In the genomic region with DNA sequence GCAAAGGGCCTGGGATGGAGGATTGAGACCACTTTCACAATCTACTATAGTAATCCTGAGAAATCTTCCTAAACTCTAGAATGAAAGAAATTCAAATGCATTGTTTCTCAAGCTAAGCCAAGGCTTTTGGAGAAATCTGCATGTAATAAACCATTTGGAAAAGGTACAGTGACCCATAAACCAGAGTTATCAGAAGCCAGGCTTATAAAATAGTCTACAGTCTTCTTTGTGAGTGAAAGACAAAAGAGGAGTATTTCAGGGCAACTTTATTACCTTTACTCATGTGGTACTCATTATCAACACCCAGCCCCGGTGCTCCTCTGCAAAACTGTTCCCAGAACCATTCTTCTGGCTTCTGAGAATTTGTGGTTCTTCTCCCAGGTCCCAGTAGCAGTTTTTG, we compare ENCODE assay signal across 28 cellular contexts.
A peak's percentile ranks its signal among the peaks of the same experiment; 100 is the strongest.
DNase-seq lines count a peak whose midpoint lies in the region; ATAC-seq and TF ChIP-seq lines count a peak whose summit lies in the region.
"Had no signal": no experiment of that assay in that cellular context is flagged by ENCODE, and none has a peak within 500 bp of the region (broad histone marks: within the 10 kb centered on the region; RNA-seq: fewer than 3 reads in every experiment).

No MANE protein-coding gene starts in this region.

- H3K27me3 Mint-ChIP-seq in HFFc6 (ENCODE audit: insufficient read depth) (no peaks in the 10 kb centered on the region), T-helper 17 cell (no peaks in the 10 kb centered on the region)
- H3K27me3 Mint-ChIP-seq: activated B cell treated with CpG ODN at 0.5 μM for 24 hours; activated naive CD8-positive, alpha-beta T cell treated with anti-CD3 and anti-CD28 coated beads, Interleukin-2, amount 10 ng/mL, durations not matched to agents 7 days and 5 days had no signal

- H3K4me3 Mint-ChIP-seq in HFFc6 (peak overlapping the region; percentile 51), T-helper 17 cell (no peak overlapping the region)
- H3K4me3 Mint-ChIP-seq: activated B cell treated with CpG ODN at 0.5 μM for 24 hours; activated naive CD8-positive, alpha-beta T cell treated with anti-CD3 and anti-CD28 coated beads, Interleukin-2, amount 10 ng/mL, durations not matched to agents 7 days and 5 days; immature natural killer cell; natural killer cell had no signal

- no peaks in the 10 kb centered on the region for H3K27me3 ChIP-seq in skeletal muscle satellite cell (ENCODE audit: control insufficient read depth, insufficient read depth, low read length)
- H3K27me3 ChIP-seq: left lung, pancreas, right atrium auricular region had no signal

- H3K9me3 ChIP-seq in T-helper 17 cell (ENCODE audit: control insufficient read depth, low read length, poor library complexity, severe bottlenecking) (no peaks in the 10 kb centered on the region), skeletal muscle satellite cell (replicated peaks; ENCODE audit: low read length) (no peaks in the 10 kb centered on the region)
- H3K9me3 ChIP-seq: left lung, pancreas, right atrium auricular region had no signal

- peak overlapping the region; percentile 88 for H3K27ac Mint-ChIP-seq in HFFc6
- peak overlapping the region; percentile 47 for H3K27ac Mint-ChIP-seq in T-helper 17 cell
- H3K27ac Mint-ChIP-seq: activated B cell treated with CpG ODN at 0.5 μM for 24 hours; activated naive CD8-positive, alpha-beta T cell treated with anti-CD3 and anti-CD28 coated beads, Interleukin-2, amount 10 ng/mL, durations not matched to agents 7 days and 5 days had no signal

- peaks cover 11% of the 10 kb centered on the region for H3K36me3 Mint-ChIP-seq in HFFc6 (ENCODE audit: low read depth)
- H3K36me3 Mint-ChIP-seq in T-helper 17 cell (ENCODE audit: low read depth): no peaks in the 10 kb centered on the region
- H3K36me3 Mint-ChIP-seq: immature natural killer cell, natural killer cell had no signal

- ATAC-seq in T-helper 17 cell (no peak), GM21825 (IDR thresholded peaks at IDR 0.05; ENCODE audit: unreplicated experiment) (no peak)
- ATAC-seq: natural killer cell had no signal

- no peaks in the 10 kb centered on the region for H3K36me3 ChIP-seq in skeletal muscle satellite cell (ENCODE audit: insufficient read depth, low read length)
- H3K36me3 ChIP-seq: left lung, pancreas, right atrium auricular region had no signal

- H3K4me3 ChIP-seq in fibroblast of the aortic adventitia (ENCODE audit: low read depth, low read length) (peak overlapping the region; percentile 22), skeletal muscle satellite cell (ENCODE audit: low read length) (no peak overlapping the region)
- H3K4me3 ChIP-seq: left lung, pancreas, right atrium auricular region, SK-N-MC had no signal

- peak overlapping the region; percentile 13 for H3K4me2 ChIP-seq in skeletal muscle satellite cell (ENCODE audit: low read length)

- no peak overlapping the region for H3K9ac ChIP-seq in skeletal muscle satellite cell (ENCODE audit: low read depth, low read length)

- peaks cover 31% of the 10 kb centered on the region for H3K4me1 ChIP-seq in skeletal muscle satellite cell (ENCODE audit: control insufficient read depth, insufficient read depth, low read length)

- no peaks in the 10 kb centered on the region for H3K9me3 Mint-ChIP-seq in HFFc6
- H3K9me3 Mint-ChIP-seq: activated B cell treated with CpG ODN at 0.5 μM for 24 hours, immature natural killer cell, natural killer cell had no signal

- peaks cover 71% of the 10 kb centered on the region for H3K4me1 Mint-ChIP-seq in HFFc6 (ENCODE audit: low read depth)
- peaks cover 28% of the 10 kb centered on the region for H3K4me1 Mint-ChIP-seq in T-helper 17 cell

- no peak for DNase-seq in HFFc6
- no peak for DNase-seq in T-helper 17 cell
- DNase-seq in fibroblast of the aortic adventitia (ENCODE audit: low read depth): no peak
- DNase-seq in DMS 273 (lab: John Stamatoyannopoulos, UW; ENCODE audit: unreplicated experiment): no peak
- DNase-seq in LoVo (ENCODE audit: low spot score): no peak
- DNase-seq: activated B cell treated with CpG ODN at 0.5 μM for 24 hours; activated CD4-positive, alpha-beta T cell treated with anti-CD3 and anti-CD28 coated beads, Interleukin-2, amount 50 U/mL, for 48 hours; activated CD8-positive, alpha-beta memory T cell treated with anti-CD3 and anti-CD28 coated beads, Interleukin-2, amount 50 U/mL, for 48 hours; activated naive CD8-positive, alpha-beta T cell treated with anti-CD3 and anti-CD28 coated beads, Interleukin-2, amount 10 ng/mL, durations not matched to agents 7 days and 5 days; DMS79 treated with DMSO at 0.1 percent for 48 hours; effector CD4-positive, alpha-beta T cell; GOT3; hippocampal formation; immature natural killer cell; Karpas-422; natural killer cell; NCI-H1048; NCI-H2029; NCI-H69; RPMI8226; stimulated activated naive CD4-positive, alpha-beta T cell treated with Interleukin-2 at 50 U/mL for 16 hours; T1000 had no signal

- TF ChIP-seq CTCF in HFFc6 (IDR thresholded peaks at IDR 0.05): no peak
- TF ChIP-seq CTCF in fibroblast of the aortic adventitia (IDR thresholded peaks at IDR 0.05; ENCODE audit: insufficient read depth, low read length): no peak
